In the genomic region with DNA sequence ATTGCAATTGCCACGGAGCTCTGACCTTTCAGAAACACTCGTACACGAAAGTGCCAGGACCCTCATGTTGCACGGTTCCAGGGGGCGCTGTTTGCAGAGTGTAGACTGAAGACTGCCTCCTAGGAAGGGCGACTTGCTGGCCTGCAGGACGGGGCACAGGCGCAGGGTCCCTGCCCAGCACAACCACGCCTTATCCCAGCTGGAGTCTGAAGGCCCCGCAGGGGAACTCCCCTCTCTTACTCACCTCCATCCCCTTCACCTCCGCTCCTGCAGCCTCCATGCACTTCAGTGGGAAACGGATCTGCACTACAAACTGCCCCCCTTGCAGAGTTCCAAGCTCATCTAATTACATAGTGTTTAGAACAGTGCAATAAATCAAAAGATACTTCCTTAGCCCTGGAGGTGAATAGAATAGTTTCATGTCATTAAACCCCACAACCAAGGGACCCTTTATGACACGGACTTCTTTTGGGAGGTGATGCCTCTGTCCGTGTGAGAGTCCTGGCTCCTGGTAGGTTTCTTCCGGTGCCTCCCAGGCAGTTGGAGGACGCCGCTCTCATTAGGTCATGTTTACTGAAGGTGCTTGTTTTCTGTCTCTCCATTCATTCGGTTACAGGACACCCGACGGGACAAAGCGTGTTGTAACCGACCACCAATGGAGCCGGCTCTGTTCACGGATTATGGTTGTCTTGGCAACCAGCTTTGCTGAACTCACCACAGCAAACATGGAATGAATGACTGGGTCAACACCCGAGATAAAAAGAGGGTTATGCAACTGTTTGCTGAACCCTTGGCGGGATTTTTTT, we compare ENCODE assay signal across 1 cellular context.
TF ChIP-seq lines count a peak whose summit lies in the region.

No MANE protein-coding gene starts in this region.

TF ChIP-seq in HEK293, 187 proteins besides CTCF, POLR2A, EP300 and RAD21 (continued from another document):
- TF ChIP-seq ZNF645 (tag by site-specific recombination; IDR thresholded peaks at IDR 0.05) (no peak), SP7 (tag by site-specific recombination; IDR thresholded peaks at IDR 0.05) (peak; percentile 99), GLIS2 (tag by site-specific recombination; IDR thresholded peaks at IDR 0.05) (peak; percentile 81; the same call in 1 of the 2 replicates), ZNF132 (tag by site-specific recombination; IDR thresholded peaks at IDR 0.05; ENCODE audit: borderline replicate concordance) (no peak), KLF10 (tag by site-specific recombination; IDR thresholded peaks at IDR 0.05) (no peak), GLIS1 (tag by site-specific recombination; IDR thresholded peaks at IDR 0.05) (peak; percentile 97), SP3 (tag by site-specific recombination; IDR thresholded peaks at IDR 0.05) (no peak), ZNF266 (tag by site-specific recombination; IDR thresholded peaks at IDR 0.05; ENCODE audit: low read depth) (no peak), ZNF558 (tag by site-specific recombination; IDR thresholded peaks at IDR 0.05) (peak; percentile 24; the same call in 1 of the 2 replicates), ZNF549 (tag by site-specific recombination; IDR thresholded peaks at IDR 0.05) (no peak), ZSCAN4 (tag by site-specific recombination; IDR thresholded peaks at IDR 0.05) (no peak), ZNF175 (tag by site-specific recombination; IDR thresholded peaks at IDR 0.05) (no peak), ZNF394 (tag by site-specific recombination; IDR thresholded peaks at IDR 0.05; ENCODE audit: borderline replicate concordance) (no peak; the same call in 1 of the 2 replicates), ZNF391 (tag by site-specific recombination; IDR thresholded peaks at IDR 0.05; ENCODE audit: borderline replicate concordance, low read depth) (no peak), SETDB1 (IDR thresholded peaks at IDR 0.05; ENCODE audit: insufficient read length, low read length) (peak; percentile 18), PBX3 (CRISPR knock-in tag; IDR thresholded peaks at IDR 0.05) (0 out of 2 replicates have a peak, but pooled peaks have one; percentile 27), IKZF3 (tag by site-specific recombination; IDR thresholded peaks at IDR 0.05) (peak; percentile 19; the same call in 1 of the 2 replicates), TRIM28 (IDR thresholded peaks at IDR 0.05; ENCODE audit: borderline replicate concordance, low read length) (peak; percentile 84; the same call in 1 of the 2 replicates), ZBTB17 (tag by site-specific recombination; IDR thresholded peaks at IDR 0.05) (peak; percentile 76), ZNF184 (tag by site-specific recombination; IDR thresholded peaks at IDR 0.05) (no peak), ZNF174 (tag by site-specific recombination; IDR thresholded peaks at IDR 0.05) (no peak), ZSCAN23 (tag by site-specific recombination; IDR thresholded peaks at IDR 0.05) (no peak), HOXD13 (CRISPR knock-in tag; IDR thresholded peaks at IDR 0.05; ENCODE audit: borderline replicate concordance) (0 out of 2 replicates have a peak, but pooled peaks have one; percentile 27), BCL11B (tag by site-specific recombination; IDR thresholded peaks at IDR 0.05; ENCODE audit: low read depth) (no peak), SCRT1 (tag by site-specific recombination; IDR thresholded peaks at IDR 0.05; ENCODE audit: borderline replicate concordance) (no peak; the same call in 1 of the 2 replicates), ZNF366 (tag by site-specific recombination; conservative IDR thresholded peaks at IDR 0.05) (peak; percentile 71), KLF9 (tag by site-specific recombination; IDR thresholded peaks at IDR 0.05; ENCODE audit: low read depth) (0 out of 2 replicates have a peak, but pooled peaks have one; percentile 48)
- TF ChIP-seq, protein P1, sequence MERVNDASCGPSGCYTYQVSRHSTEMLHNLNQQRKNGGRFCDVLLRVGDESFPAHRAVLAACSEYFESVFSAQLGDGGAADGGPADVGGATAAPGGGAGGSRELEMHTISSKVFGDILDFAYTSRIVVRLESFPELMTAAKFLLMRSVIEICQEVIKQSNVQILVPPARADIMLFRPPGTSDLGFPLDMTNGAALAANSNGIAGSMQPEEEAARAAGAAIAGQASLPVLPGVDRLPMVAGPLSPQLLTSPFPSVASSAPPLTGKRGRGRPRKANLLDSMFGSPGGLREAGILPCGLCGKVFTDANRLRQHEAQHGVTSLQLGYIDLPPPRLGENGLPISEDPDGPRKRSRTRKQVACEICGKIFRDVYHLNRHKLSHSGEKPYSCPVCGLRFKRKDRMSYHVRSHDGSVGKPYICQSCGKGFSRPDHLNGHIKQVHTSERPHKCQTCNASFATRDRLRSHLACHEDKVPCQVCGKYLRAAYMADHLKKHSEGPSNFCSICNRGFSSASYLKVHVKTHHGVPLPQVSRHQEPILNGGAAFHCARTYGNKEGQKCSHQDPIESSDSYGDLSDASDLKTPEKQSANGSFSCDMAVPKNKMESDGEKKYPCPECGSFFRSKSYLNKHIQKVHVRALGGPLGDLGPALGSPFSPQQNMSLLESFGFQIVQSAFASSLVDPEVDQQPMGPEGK (tag by site-specific recombination; IDR thresholded peaks at IDR 0.05) = peak; percentile 77
- TF ChIP-seq, protein P2, sequence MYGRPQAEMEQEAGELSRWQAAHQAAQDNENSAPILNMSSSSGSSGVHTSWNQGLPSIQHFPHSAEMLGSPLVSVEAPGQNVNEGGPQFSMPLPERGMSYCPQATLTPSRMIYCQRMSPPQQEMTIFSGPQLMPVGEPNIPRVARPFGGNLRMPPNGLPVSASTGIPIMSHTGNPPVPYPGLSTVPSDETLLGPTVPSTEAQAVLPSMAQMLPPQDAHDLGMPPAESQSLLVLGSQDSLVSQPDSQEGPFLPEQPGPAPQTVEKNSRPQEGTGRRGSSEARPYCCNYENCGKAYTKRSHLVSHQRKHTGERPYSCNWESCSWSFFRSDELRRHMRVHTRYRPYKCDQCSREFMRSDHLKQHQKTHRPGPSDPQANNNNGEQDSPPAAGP (tag by site-specific recombination; IDR thresholded peaks at IDR 0.05) = peak; percentile 47; the same call in 1 of the 2 replicates
- TF ChIP-seq, protein P3, sequence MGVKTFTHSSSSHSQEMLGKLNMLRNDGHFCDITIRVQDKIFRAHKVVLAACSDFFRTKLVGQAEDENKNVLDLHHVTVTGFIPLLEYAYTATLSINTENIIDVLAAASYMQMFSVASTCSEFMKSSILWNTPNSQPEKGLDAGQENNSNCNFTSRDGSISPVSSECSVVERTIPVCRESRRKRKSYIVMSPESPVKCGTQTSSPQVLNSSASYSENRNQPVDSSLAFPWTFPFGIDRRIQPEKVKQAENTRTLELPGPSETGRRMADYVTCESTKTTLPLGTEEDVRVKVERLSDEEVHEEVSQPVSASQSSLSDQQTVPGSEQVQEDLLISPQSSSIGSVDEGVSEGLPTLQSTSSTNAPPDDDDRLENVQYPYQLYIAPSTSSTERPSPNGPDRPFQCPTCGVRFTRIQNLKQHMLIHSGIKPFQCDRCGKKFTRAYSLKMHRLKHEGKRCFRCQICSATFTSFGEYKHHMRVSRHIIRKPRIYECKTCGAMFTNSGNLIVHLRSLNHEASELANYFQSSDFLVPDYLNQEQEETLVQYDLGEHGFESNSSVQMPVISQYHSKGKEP (tag by site-specific recombination; IDR thresholded peaks at IDR 0.05) = 0 out of 2 replicates have a peak, but pooled peaks have one; percentile 42
- TF ChIP-seq, protein P4, sequence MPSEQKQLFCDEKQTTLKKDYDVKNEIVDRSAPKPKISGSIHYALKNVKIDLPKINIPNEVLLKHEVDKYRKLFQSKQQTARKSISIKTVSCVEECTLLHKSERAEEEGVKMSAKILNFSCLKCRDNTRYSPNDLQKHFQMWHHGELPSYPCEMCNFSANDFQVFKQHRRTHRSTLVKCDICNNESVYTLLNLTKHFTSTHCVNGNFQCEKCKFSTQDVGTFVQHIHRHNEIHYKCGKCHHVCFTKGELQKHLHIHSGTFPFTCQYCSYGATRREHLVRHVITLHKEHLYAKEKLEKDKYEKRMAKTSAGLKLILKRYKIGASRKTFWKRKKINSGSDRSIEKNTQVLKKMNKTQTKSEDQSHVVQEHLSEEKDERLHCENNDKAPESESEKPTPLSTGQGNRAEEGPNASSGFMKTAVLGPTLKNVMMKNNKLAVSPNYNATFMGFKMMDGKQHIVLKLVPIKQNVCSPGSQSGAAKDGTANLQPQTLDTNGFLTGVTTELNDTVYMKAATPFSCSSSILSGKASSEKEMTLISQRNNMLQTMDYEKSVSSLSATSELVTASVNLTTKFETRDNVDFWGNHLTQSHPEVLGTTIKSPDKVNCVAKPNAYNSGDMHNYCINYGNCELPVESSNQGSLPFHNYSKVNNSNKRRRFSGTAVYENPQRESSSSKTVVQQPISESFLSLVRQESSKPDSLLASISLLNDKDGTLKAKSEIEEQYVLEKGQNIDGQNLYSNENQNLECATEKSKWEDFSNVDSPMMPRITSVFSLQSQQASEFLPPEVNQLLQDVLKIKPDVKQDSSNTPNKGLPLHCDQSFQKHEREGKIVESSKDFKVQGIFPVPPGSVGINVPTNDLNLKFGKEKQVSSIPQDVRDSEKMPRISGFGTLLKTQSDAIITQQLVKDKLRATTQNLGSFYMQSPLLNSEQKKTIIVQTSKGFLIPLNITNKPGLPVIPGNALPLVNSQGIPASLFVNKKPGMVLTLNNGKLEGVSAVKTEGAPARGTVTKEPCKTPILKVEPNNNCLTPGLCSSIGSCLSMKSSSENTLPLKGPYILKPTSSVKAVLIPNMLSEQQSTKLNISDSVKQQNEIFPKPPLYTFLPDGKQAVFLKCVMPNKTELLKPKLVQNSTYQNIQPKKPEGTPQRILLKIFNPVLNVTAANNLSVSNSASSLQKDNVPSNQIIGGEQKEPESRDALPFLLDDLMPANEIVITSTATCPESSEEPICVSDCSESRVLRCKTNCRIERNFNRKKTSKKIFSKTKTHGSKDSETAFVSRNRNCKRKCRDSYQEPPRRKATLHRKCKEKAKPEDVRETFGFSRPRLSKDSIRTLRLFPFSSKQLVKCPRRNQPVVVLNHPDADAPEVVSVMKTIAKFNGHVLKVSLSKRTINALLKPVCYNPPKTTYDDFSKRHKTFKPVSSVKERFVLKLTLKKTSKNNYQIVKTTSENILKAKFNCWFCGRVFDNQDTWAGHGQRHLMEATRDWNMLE (tag by site-specific recombination; conservative IDR thresholded peaks at IDR 0.05; ENCODE audit: low read depth) = peak; percentile 16; the same call in 1 of the 2 replicates
- TF ChIP-seq, protein P5, sequence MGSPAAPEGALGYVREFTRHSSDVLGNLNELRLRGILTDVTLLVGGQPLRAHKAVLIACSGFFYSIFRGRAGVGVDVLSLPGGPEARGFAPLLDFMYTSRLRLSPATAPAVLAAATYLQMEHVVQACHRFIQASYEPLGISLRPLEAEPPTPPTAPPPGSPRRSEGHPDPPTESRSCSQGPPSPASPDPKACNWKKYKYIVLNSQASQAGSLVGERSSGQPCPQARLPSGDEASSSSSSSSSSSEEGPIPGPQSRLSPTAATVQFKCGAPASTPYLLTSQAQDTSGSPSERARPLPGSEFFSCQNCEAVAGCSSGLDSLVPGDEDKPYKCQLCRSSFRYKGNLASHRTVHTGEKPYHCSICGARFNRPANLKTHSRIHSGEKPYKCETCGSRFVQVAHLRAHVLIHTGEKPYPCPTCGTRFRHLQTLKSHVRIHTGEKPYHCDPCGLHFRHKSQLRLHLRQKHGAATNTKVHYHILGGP (tag by site-specific recombination; IDR thresholded peaks at IDR 0.05) = no peak
- TF ChIP-seq, protein P6, sequence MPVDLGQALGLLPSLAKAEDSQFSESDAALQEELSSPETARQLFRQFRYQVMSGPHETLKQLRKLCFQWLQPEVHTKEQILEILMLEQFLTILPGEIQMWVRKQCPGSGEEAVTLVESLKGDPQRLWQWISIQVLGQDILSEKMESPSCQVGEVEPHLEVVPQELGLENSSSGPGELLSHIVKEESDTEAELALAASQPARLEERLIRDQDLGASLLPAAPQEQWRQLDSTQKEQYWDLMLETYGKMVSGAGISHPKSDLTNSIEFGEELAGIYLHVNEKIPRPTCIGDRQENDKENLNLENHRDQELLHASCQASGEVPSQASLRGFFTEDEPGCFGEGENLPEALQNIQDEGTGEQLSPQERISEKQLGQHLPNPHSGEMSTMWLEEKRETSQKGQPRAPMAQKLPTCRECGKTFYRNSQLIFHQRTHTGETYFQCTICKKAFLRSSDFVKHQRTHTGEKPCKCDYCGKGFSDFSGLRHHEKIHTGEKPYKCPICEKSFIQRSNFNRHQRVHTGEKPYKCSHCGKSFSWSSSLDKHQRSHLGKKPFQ (tag by site-specific recombination; IDR thresholded peaks at IDR 0.05) = no peak
